1 cellular context compared by ENCODE assay signal in genomic region chr10:86755740-86756510, GRCh38.
TF ChIP-seq lines count a peak whose summit lies in the region.

No MANE protein-coding gene starts in this region.

TF ChIP-seq in K562, 482 proteins besides CTCF, POLR2A, EP300 and RAD21 (continued from another document):
- TF ChIP-seq ZC3H4 (CRISPR knock-in tag; IDR thresholded peaks at IDR 0.05; ENCODE audit: borderline replicate concordance): no peak
- TF ChIP-seq THAP7 (CRISPR knock-in tag; IDR thresholded peaks at IDR 0.05): no peak; the same call in 1 of the 2 replicates
- no peak for TF ChIP-seq CBX2 (IDR thresholded peaks at IDR 0.05; ENCODE audit: insufficient read depth, low read length, poor library complexity, severe bottlenecking)
- no peak for TF ChIP-seq TCF7L2 (IDR thresholded peaks at IDR 0.05; ENCODE audit: low read depth, low read length)
- TF ChIP-seq FOXK2 (conservative IDR thresholded peaks at IDR 0.05 in 1 of 2, IDR thresholded peaks at IDR 0.05 in 1 of 2; ENCODE audit: low read depth in 2 of 2): peak in 1 of 2 experiments; percentile 52; a peak in 1 of 4 replicates
- TF ChIP-seq EHMT2 (IDR thresholded peaks at IDR 0.05): no peak
- no peak for TF ChIP-seq CBX3 (IDR thresholded peaks at IDR 0.05; ENCODE audit: borderline replicate concordance in 1 of 2, low read length in 2 of 2)
- TF ChIP-seq SUPT5H (IDR thresholded peaks at IDR 0.05): peak; percentile 72; the same call in 1 of the 2 replicates
- TF ChIP-seq ELF1 (tag; IDR thresholded peaks at IDR 0.05): no peak
- TF ChIP-seq OTX1 (CRISPR knock-in tag; IDR thresholded peaks at IDR 0.05): no peak
- TF ChIP-seq TAF1 (IDR thresholded peaks at IDR 0.05; ENCODE audit: control insufficient read depth, extremely low read depth, insufficient read depth, low read length, severe bottlenecking): peak; percentile 54
- TF ChIP-seq RB1 (IDR thresholded peaks at IDR 0.05; ENCODE audit: low read depth): peak; percentile 48
- no peak for TF ChIP-seq NCOA4 (IDR thresholded peaks at IDR 0.05; ENCODE audit: partially characterized antibody)
- TF ChIP-seq UBTF (IDR thresholded peaks at IDR 0.05; ENCODE audit: borderline replicate concordance in 1 of 2, low read depth in 2 of 2, low read length in 2 of 2): peak in 1 of 2 experiments; percentile 79; a peak in 2 of 4 replicates
- no peak for TF ChIP-seq ADNP (tag; IDR thresholded peaks at IDR 0.05)
- peak; percentile 18 to 98; a peak in 3 of 4 replicates for TF ChIP-seq TEAD1 (CRISPR knock-in tag; IDR thresholded peaks at IDR 0.05)
- TF ChIP-seq ETV6 (IDR thresholded peaks at IDR 0.05; ENCODE audit: borderline replicate concordance in 1 of 2, low read depth in 2 of 2, low read length in 1 of 2): no peak
- no peak for TF ChIP-seq ETV6 (CRISPR knock-in tag; IDR thresholded peaks at IDR 0.05; ENCODE audit: borderline replicate concordance)
- no peak for TF ChIP-seq ZNF239 (CRISPR knock-in tag; IDR thresholded peaks at IDR 0.05)
- TF ChIP-seq BRCA1 (IDR thresholded peaks at IDR 0.05): no peak
- TF ChIP-seq BRCA1 (CRISPR knock-in tag; IDR thresholded peaks at IDR 0.05): no peak
- TF ChIP-seq ETS1 (conservative IDR thresholded peaks at IDR 0.05; ENCODE audit: control insufficient read depth, low read depth, low read length): peak; percentile 46; the same call in 1 of the 2 replicates
- peak; percentile 41; the same call in 1 of the 2 replicates for TF ChIP-seq GTF2E2 (tag; IDR thresholded peaks at IDR 0.05)
- no peak for TF ChIP-seq ZBED1 (IDR thresholded peaks at IDR 0.05)
- TF ChIP-seq HDAC2 (IDR thresholded peaks at IDR 0.05): no peak
- no peak for TF ChIP-seq RNF219 (CRISPR knock-in tag; IDR thresholded peaks at IDR 0.05)
- TF ChIP-seq CHD7 (IDR thresholded peaks at IDR 0.05; ENCODE audit: low read depth, low read length): no peak
- TF ChIP-seq ELF2 (CRISPR knock-in tag; IDR thresholded peaks at IDR 0.05): no peak
- TF ChIP-seq ETV1 (tag; conservative IDR thresholded peaks at IDR 0.05; ENCODE audit: low read depth): 0 out of 2 replicates have a peak, but pooled peaks have one; percentile 13
- TF ChIP-seq TFAP4 (CRISPR knock-in tag; IDR thresholded peaks at IDR 0.05; ENCODE audit: borderline replicate concordance): peak; percentile 86
